Comparison of ENCODE assay signal across 1 cellular context in genomic region chr1:161492827-161493226, GRCh38.
TF ChIP-seq lines count a peak whose summit lies in the region.

No MANE protein-coding gene starts in this region.

TF ChIP-seq in K562, 482 proteins besides CTCF, POLR2A, EP300 and RAD21 (continued from another document):
- no peak for TF ChIP-seq ZBTB33 (CRISPR knock-in tag; IDR thresholded peaks at IDR 0.05)
- no peak for TF ChIP-seq ASH1L (IDR thresholded peaks at IDR 0.05; ENCODE audit: borderline replicate concordance, low read depth, partially characterized antibody)
- no peak for TF ChIP-seq HDAC2 (IDR thresholded peaks at IDR 0.05)
- TF ChIP-seq NCOA4 (IDR thresholded peaks at IDR 0.05; ENCODE audit: partially characterized antibody): no peak
- TF ChIP-seq HMGXB4 (CRISPR knock-in tag; IDR thresholded peaks at IDR 0.05): no peak
- TF ChIP-seq ZNF224 (CRISPR knock-in tag; IDR thresholded peaks at IDR 0.05): no peak
- TF ChIP-seq TEAD1 (CRISPR knock-in tag; IDR thresholded peaks at IDR 0.05): no peak
- TF ChIP-seq ZNF75A (CRISPR knock-in tag; IDR thresholded peaks at IDR 0.05): no peak
- TF ChIP-seq GATA2 (CRISPR knock-in tag; IDR thresholded peaks at IDR 0.05): no peak
- no peak for TF ChIP-seq ZNF589 (CRISPR knock-in tag; IDR thresholded peaks at IDR 0.05; ENCODE audit: low read depth)
- no peak for TF ChIP-seq FOSL1 (tag; conservative IDR thresholded peaks at IDR 0.05)
- no peak for TF ChIP-seq PHF21A (IDR thresholded peaks at IDR 0.05; ENCODE audit: borderline replicate concordance, low read depth)
- TF ChIP-seq NEUROD1 (IDR thresholded peaks at IDR 0.05; ENCODE audit: borderline replicate concordance, low read depth, low read length, partially characterized antibody): no peak
